8 cellular contexts compared by ENCODE assay signal in the genomic region with DNA sequence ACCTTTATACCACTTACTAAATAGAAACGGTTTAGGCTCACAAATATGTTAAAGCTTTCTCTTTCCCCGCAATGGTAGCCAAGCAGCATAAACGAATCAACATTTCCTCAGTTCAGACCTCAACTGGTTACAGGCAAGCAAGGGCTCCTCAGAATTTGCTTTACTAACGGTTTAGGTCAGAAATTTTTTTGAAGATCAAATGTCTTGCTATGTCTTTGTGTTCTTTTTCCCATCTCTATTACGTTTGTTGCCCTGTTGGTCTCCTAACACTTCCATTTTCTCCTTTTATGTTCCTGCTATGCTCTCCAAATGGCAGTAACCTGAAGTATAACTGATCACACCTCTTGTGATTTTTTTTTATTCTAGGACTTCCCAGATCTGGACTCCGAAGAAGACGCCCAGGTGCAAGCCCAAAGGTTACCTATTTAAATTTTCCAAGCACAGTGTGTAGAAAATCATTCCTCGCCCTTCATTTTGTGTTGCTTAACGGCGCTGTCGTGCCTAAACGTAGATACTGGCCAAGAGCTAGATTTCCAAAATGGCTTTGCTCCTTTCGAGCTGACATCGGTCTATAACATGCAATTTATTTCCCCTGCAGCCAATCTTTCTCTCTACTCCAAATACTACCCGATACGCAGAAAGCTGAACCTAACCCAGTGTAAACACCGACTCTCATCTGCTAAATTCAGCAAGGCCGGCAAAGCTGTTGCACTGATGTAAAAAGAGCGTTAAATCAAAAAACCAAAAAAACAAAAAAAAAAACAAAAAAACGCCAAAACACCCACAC. TPM values are rescaled to one million over a fixed set of nuclear protein-coding genes. Genes with fewer than 3 reads are reported as not detected.
A peak's percentile ranks its signal among the peaks of the same experiment; 100 is the strongest.
DNase-seq lines count a peak whose midpoint lies in the region; ATAC-seq and TF ChIP-seq lines count a peak whose summit lies in the region.

No MANE protein-coding gene starts in this region.

- no peak for TF ChIP-seq CTCF in A673 (conservative IDR thresholded peaks at IDR 0.05; ENCODE audit: low read depth, low read length)

- intact Hi-C loops in A673 (cut with micrococcal nuclease; ENCODE audit: unreplicated experiment), result loop anchor here (5.0 kb wide), 1 partner anchor 241 kb away; the partner anchor contains the start of gene CEP85L

- TSS peak; percentile 57 for BruUV-seq in A673 (replicated peaks; lab: Mats Ljungman, UMichigan)

- peak overlapping the region; percentile 94 for H3K4me3 Mint-ChIP-seq in activated CD4-positive, alpha-beta T cell treated with anti-CD3 and anti-CD28 coated beads, Interleukin-2, amount 10 ng/mL, durations not matched to agents 7 days and 5 days
- H3K4me3 Mint-ChIP-seq in naive thymus-derived CD8-positive, alpha-beta T cell, result peak overlapping the region; percentile 90 to 99 (median 95)

- peaks cover 47% of the 10 kb centered on the region for H3K4me1 Mint-ChIP-seq in activated CD4-positive, alpha-beta T cell treated with anti-CD3 and anti-CD28 coated beads, Interleukin-2, amount 10 ng/mL, durations not matched to agents 7 days and 5 days
- H3K4me1 Mint-ChIP-seq in naive thymus-derived CD8-positive, alpha-beta T cell, result peaks cover 35 to 72% (median 62%) of the 10 kb centered on the region in 4 donors

- H3K27me3 Mint-ChIP-seq in activated CD4-positive, alpha-beta T cell treated with anti-CD3 and anti-CD28 coated beads, Interleukin-2, amount 10 ng/mL, durations not matched to agents 7 days and 5 days, result no peaks in the 10 kb centered on the region
- peaks cover 0 to 1% (median 0%) of the 10 kb centered on the region in 5 donors for H3K27me3 Mint-ChIP-seq in naive thymus-derived CD8-positive, alpha-beta T cell

- H3K36me3 Mint-ChIP-seq in activated CD4-positive, alpha-beta T cell treated with anti-CD3 and anti-CD28 coated beads, Interleukin-2, amount 10 ng/mL, durations not matched to agents 7 days and 5 days (ENCODE audit: low read depth), result peaks cover 22% of the 10 kb centered on the region
- H3K36me3 Mint-ChIP-seq in naive thymus-derived CD8-positive, alpha-beta T cell, result peaks cover 2 to 9% (median 4%) of the 10 kb centered on the region in 3 donors

- peak; percentile 14 for ATAC-seq in GM18502 (IDR thresholded peaks at IDR 0.05; ENCODE audit: poor library complexity, unreplicated experiment)
- ATAC-seq in HG03066 (IDR thresholded peaks at IDR 0.05; ENCODE audit: low read depth, unreplicated experiment), result peak; percentile 7
- peak; percentile 36 to 59 for ATAC-seq in naive thymus-derived CD8-positive, alpha-beta T cell

- H3K27ac ChIP-seq in A673 (ENCODE audit: low read depth, low read length, poor library complexity, severe bottlenecking) (peak overlapping the region; percentile 71), esophagus (ENCODE audit: low read depth in 2 of 2, low read length in 1 of 2) (peak overlapping the region; percentile 74 to 98), urinary bladder (ENCODE audit: low read depth) (peak overlapping the region; percentile 90)

- WGBS in esophagus, 2 donors, result 0 to 1% methylated on average over 20 of the region's 20 CpGs
- under 1% methylated on average over 20 of the region's 20 CpGs for WGBS in urinary bladder

- peaks cover 8% of the 10 kb centered on the region for H3K36me3 ChIP-seq in A673 (ENCODE audit: insufficient read depth, low read length, poor library complexity, severe bottlenecking)
- no peaks in the 10 kb centered on the region for H3K36me3 ChIP-seq in esophagus (ENCODE audit: control insufficient read depth in 2 of 2, insufficient read depth in 2 of 2, low read length in 1 of 2)
- no peaks in the 10 kb centered on the region for H3K36me3 ChIP-seq in urinary bladder (ENCODE audit: insufficient read depth)

- H3K27me3 ChIP-seq in A673 (replicated peaks; ENCODE audit: insufficient read depth, low read depth, low read length, poor library complexity) (no peaks in the 10 kb centered on the region), esophagus (ENCODE audit: control insufficient read depth in 1 of 2, insufficient read depth in 2 of 2, low read length in 2 of 2) (no peaks in the 10 kb centered on the region)

- DNase-seq in A673 (ENCODE audit: low spot score) (peak; percentile 78), NCI-H2107 treated with DMSO at 0.1 percent for 48 hours (lab: John Stamatoyannopoulos, UW; ENCODE audit: unreplicated experiment) (peak; percentile 89)
- DNase-seq in activated CD4-positive, alpha-beta T cell treated with anti-CD3 and anti-CD28 coated beads, Interleukin-2, amount 10 ng/mL, durations not matched to agents 7 days and 5 days, result peak; percentile 68
- DNase-seq in naive thymus-derived CD8-positive, alpha-beta T cell, result peak in 6 of 10 donors; percentile 20 to 80 (median 56)

- H3K4me1 ChIP-seq in A673 (ENCODE audit: insufficient read depth, low read length, poor library complexity, severe bottlenecking) (peaks cover 12% of the 10 kb centered on the region), esophagus (ENCODE audit: control insufficient read depth in 2 of 2, insufficient read depth in 2 of 2, low read length in 1 of 2) (peaks cover 0 to 2% of the 10 kb centered on the region in 2 donors), urinary bladder (ENCODE audit: insufficient read depth) (peaks cover 4% of the 10 kb centered on the region)

- H3K27ac Mint-ChIP-seq in activated CD4-positive, alpha-beta T cell treated with anti-CD3 and anti-CD28 coated beads, Interleukin-2, amount 10 ng/mL, durations not matched to agents 7 days and 5 days, result peak overlapping the region; percentile 100
- peak overlapping the region; percentile 97 to 100 (median 99) for H3K27ac Mint-ChIP-seq in naive thymus-derived CD8-positive, alpha-beta T cell

- POLR2A ChIA-PET in A673 (lab: Charles Lee; ENCODE audit: low non-redundant PET), result no interaction called here
- POLR2A ChIA-PET in activated CD4-positive, alpha-beta T cell treated with anti-CD3 and anti-CD28 coated beads, Interleukin-2, amount 10 ng/mL, durations not matched to agents 7 days and 5 days (lab: Charles Lee), result interaction anchor here (0.6 to 0.7 kb wide), 3 partner anchors 44 to 1304 kb away, joined by 3 read pairs; no protein-coding TSS in a partner anchor
- POLR2A ChIA-PET in naive thymus-derived CD8-positive, alpha-beta T cell (lab: Charles Lee), result interaction anchor here (0.6 to 6.0 kb wide), 28 partner anchors 10 to 1291 kb away, joined by 3 to 51 read pairs (median 6); partner anchors contain the start of genes CEP85L, FAM184A, GOPC and MCM9

- peaks cover 3% of the 10 kb centered on the region for H3K9me3 Mint-ChIP-seq in activated CD4-positive, alpha-beta T cell treated with anti-CD3 and anti-CD28 coated beads, Interleukin-2, amount 10 ng/mL, durations not matched to agents 7 days and 5 days
- no peaks in the 10 kb centered on the region for H3K9me3 Mint-ChIP-seq in naive thymus-derived CD8-positive, alpha-beta T cell

- CTCF ChIA-PET in A673 (lab: Charles Lee), result no interaction called here
- CTCF ChIA-PET in activated CD4-positive, alpha-beta T cell treated with anti-CD3 and anti-CD28 coated beads, Interleukin-2, amount 10 ng/mL, durations not matched to agents 7 days and 5 days (lab: Charles Lee), result interaction anchor here (1.4 to 2.2 kb wide), 5 partner anchors 10 to 91 kb away, joined by 3 to 9 read pairs (median 5); no protein-coding TSS in a partner anchor

- no peaks in the 10 kb centered on the region for H3K9me3 ChIP-seq in A673 (ENCODE audit: low read depth, low read length, poor library complexity, severe bottlenecking)
- H3K9me3 ChIP-seq in esophagus (ENCODE audit: control insufficient read depth in 2 of 2, insufficient read depth in 1 of 2, low read depth in 1 of 2, low read length in 1 of 2), result no peaks in the 10 kb centered on the region

- H3K4me3 ChIP-seq in A673 (ENCODE audit: low read depth, low read length, poor library complexity, severe bottlenecking) (peak overlapping the region; percentile 81), esophagus (ENCODE audit: low read depth in 1 of 2, low read length in 2 of 2) (peak overlapping the region; percentile 54 to 88), urinary bladder (ENCODE audit: low read depth, low read length) (peak overlapping the region; percentile 92)

RNA-seq across cellular contexts. Expression of gene ASF1A, which starts 0.7 kb away (rescaled TPM):
- total RNA-seq in A673 (2021) (69.6 and 75.6 TPM in 2 replicates), urinary bladder (36.3 TPM)
- 10 to 100 TPM; 38.6 to 40.5 TPM for total RNA-seq in activated CD4-positive, alpha-beta T cell treated with anti-CD3 and anti-CD28 coated beads, Interleukin-2, amount 10 ng/mL, durations not matched to agents 7 days and 5 days
- polyA plus RNA-seq in esophagus (10 to 100 TPM in 1 of 2 donors, 1 to 10 TPM in 1; 8.4 to 14.5 TPM), urinary bladder (16.4 TPM)
- total RNA-seq in naive thymus-derived CD8-positive, alpha-beta T cell, result 10 to 100 TPM; 61.2 to 70.9 TPM
- 10 to 100 TPM; 45.3 to 58.8 (median 47.7) TPM for polyA plus RNA-seq in naive thymus-derived CD8-positive, alpha-beta T cell

RNA-seq across cellular contexts. Expression of gene MCM9, which starts 41.7 kb away (rescaled TPM):
- total RNA-seq in A673 (2021) (14.3 and 16.9 TPM in 2 replicates), urinary bladder (26.3 TPM)
- total RNA-seq in activated CD4-positive, alpha-beta T cell treated with anti-CD3 and anti-CD28 coated beads, Interleukin-2, amount 10 ng/mL, durations not matched to agents 7 days and 5 days, result 10 to 100 TPM; 19.9 to 21.2 TPM
- polyA plus RNA-seq in esophagus (1 to 10 TPM; 3.7 to 5.2 TPM), urinary bladder (7.5 TPM)
- 10 to 100 TPM; 31.0 to 34.2 TPM for total RNA-seq in naive thymus-derived CD8-positive, alpha-beta T cell
- 10 to 100 TPM in 2 of 3 donors, 1 to 10 TPM in 1; 9.3 to 12.2 (median 10.7) TPM for polyA plus RNA-seq in naive thymus-derived CD8-positive, alpha-beta T cell

Comparison
In these comparisons a context has a peak if more than half of its experiments do, and no peak if none do; other contexts are left out.
1. Peak in every context shown above with its lines: DNase-seq, ATAC-seq, H3K4me3 ChIP-seq and H3K27ac ChIP-seq.